ENCODE assay signal across 1 cellular context in the genomic region with DNA sequence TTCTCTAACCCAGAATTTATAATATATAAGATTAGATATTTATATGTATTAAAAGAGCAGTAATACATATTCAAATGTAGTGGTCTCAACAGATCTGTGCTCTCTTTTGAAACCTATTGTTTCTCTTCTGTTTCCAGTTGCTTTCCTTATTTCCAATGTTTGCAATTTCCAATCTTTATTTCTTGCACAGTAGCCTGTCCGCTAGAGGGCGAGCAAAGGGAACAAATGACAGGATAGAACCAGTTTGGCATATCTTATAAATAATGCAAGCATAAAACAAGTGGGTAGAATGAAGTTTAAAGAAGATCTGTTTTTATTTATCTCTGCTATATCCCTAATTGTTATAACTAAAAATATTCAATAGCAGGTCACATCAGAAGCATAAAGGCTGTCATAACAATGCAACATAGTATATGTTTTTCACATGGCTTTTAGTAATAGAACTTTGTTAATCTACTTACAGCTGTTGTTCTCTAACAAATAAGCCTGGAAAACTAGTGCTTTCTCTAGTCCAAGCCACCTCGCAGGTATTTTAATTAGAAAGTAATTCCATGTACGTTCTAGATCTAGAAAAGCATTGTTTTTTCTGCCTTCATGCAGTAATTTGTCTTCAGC.
TF ChIP-seq lines count a peak whose summit lies in the region.

No MANE protein-coding gene starts in this region.

TF ChIP-seq in HepG2, 621 proteins besides CTCF, POLR2A, EP300 and RAD21 (continued from another document):
- no peak for TF ChIP-seq ZNF256 (CRISPR knock-in tag; conservative IDR thresholded peaks at IDR 0.05)
- TF ChIP-seq ZNF230 (CRISPR knock-in tag; IDR thresholded peaks at IDR 0.05) = no peak
- TF ChIP-seq, protein P1, sequence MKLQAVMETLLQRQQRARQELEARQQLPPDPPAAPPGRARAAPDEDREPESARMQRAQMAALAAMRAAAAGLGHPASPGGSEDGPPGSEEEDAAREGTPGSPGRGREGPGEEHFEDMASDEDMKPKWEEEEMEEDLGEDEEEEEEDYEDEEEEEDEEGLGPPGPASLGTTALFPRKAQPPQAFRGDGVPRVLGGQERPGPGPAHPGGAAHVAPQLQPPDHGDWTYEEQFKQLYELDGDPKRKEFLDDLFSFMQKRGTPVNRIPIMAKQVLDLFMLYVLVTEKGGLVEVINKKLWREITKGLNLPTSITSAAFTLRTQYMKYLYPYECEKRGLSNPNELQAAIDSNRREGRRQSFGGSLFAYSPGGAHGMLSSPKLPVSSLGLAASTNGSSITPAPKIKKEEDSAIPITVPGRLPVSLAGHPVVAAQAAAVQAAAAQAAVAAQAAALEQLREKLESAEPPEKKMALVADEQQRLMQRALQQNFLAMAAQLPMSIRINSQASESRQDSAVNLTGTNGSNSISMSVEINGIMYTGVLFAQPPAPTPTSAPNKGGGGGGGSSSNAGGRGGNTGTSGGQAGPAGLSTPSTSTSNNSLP (IDR thresholded peaks at IDR 0.05; ENCODE audit: low read depth, low read length) = peak; percentile 75
- TF ChIP-seq, protein P2, sequence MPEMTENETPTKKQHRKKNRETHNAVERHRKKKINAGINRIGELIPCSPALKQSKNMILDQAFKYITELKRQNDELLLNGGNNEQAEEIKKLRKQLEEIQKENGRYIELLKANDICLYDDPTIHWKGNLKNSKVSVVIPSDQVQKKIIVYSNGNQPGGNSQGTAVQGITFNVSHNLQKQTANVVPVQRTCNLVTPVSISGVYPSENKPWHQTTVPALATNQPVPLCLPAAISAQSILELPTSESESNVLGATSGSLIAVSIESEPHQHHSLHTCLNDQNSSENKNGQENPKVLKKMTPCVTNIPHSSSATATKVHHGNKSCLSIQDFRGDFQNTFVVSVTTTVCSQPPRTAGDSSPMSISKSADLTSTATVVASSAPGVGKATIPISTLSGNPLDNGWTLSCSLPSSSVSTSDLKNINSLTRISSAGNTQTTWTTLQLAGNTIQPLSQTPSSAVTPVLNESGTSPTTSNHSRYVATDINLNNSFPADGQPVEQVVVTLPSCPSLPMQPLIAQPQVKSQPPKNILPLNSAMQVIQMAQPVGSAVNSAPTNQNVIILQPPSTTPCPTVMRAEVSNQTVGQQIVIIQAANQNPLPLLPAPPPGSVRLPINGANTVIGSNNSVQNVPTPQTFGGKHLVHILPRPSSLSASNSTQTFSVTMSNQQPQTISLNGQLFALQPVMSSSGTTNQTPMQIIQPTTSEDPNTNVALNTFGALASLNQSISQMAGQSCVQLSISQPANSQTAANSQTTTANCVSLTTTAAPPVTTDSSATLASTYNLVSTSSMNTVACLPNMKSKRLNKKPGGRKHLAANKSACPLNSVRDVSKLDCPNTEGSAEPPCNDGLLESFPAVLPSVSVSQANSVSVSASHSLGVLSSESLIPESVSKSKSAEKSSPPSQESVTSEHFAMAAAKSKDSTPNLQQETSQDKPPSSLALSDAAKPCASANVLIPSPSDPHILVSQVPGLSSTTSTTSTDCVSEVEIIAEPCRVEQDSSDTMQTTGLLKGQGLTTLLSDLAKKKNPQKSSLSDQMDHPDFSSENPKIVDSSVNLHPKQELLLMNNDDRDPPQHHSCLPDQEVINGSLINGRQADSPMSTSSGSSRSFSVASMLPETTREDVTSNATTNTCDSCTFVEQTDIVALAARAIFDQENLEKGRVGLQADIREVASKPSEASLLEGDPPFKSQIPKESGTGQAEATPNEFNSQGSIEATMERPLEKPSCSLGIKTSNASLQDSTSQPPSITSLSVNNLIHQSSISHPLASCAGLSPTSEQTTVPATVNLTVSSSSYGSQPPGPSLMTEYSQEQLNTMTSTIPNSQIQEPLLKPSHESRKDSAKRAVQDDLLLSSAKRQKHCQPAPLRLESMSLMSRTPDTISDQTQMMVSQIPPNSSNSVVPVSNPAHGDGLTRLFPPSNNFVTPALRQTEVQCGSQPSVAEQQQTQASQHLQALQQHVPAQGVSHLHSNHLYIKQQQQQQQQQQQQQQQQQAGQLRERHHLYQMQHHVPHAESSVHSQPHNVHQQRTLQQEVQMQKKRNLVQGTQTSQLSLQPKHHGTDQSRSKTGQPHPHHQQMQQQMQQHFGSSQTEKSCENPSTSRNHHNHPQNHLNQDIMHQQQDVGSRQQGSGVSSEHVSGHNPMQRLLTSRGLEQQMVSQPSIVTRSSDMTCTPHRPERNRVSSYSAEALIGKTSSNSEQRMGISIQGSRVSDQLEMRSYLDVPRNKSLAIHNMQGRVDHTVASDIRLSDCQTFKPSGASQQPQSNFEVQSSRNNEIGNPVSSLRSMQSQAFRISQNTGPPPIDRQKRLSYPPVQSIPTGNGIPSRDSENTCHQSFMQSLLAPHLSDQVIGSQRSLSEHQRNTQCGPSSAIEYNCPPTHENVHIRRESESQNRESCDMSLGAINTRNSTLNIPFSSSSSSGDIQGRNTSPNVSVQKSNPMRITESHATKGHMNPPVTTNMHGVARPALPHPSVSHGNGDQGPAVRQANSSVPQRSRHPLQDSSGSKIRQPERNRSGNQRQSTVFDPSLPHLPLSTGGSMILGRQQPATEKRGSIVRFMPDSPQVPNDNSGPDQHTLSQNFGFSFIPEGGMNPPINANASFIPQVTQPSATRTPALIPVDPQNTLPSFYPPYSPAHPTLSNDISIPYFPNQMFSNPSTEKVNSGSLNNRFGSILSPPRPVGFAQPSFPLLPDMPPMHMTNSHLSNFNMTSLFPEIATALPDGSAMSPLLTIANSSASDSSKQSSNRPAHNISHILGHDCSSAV (CRISPR knock-in tag; IDR thresholded peaks at IDR 0.05; ENCODE audit: borderline replicate concordance) = no peak
- TF ChIP-seq MIXL1 (CRISPR knock-in tag; IDR thresholded peaks at IDR 0.05) = 0 out of 2 replicates have a peak, but pooled peaks have one; percentile 31
- TF ChIP-seq, protein P3, sequence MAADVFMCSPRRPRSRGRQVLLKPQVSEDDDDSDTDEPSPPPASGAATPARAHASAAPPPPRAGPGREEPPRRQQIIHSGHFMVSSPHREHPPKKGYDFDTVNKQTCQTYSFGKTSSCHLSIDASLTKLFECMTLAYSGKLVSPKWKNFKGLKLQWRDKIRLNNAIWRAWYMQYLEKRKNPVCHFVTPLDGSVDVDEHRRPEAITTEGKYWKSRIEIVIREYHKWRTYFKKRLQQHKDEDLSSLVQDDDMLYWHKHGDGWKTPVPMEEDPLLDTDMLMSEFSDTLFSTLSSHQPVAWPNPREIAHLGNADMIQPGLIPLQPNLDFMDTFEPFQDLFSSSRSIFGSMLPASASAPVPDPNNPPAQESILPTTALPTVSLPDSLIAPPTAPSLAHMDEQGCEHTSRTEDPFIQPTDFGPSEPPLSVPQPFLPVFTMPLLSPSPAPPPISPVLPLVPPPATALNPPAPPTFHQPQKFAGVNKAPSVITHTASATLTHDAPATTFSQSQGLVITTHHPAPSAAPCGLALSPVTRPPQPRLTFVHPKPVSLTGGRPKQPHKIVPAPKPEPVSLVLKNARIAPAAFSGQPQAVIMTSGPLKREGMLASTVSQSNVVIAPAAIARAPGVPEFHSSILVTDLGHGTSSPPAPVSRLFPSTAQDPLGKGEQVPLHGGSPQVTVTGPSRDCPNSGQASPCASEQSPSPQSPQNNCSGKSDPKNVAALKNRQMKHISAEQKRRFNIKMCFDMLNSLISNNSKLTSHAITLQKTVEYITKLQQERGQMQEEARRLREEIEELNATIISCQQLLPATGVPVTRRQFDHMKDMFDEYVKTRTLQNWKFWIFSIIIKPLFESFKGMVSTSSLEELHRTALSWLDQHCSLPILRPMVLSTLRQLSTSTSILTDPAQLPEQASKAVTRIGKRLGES (CRISPR knock-in tag; IDR thresholded peaks at IDR 0.05; ENCODE audit: borderline replicate concordance) = no peak
- TF ChIP-seq, protein P4, sequence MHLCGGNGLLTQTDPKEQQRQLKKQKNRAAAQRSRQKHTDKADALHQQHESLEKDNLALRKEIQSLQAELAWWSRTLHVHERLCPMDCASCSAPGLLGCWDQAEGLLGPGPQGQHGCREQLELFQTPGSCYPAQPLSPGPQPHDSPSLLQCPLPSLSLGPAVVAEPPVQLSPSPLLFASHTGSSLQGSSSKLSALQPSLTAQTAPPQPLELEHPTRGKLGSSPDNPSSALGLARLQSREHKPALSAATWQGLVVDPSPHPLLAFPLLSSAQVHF (CRISPR knock-in tag; IDR thresholded peaks at IDR 0.05) = no peak
- TF ChIP-seq RBAK (CRISPR knock-in tag; IDR thresholded peaks at IDR 0.05) = no peak
- no peak for TF ChIP-seq RFX5 (IDR thresholded peaks at IDR 0.05; ENCODE audit: low read depth, low read length)
